ENCODE assay signal across 9 cellular contexts in genomic region chr19:10408511-10409291, GRCh38. TPM values are rescaled to one million over a fixed set of nuclear protein-coding genes. Genes with fewer than 3 reads are reported as not detected.
DNase-seq lines count a peak whose midpoint lies in the region; ATAC-seq lines count a peak whose summit lies in the region.
"Had no signal": no experiment of that assay in that cellular context is flagged by ENCODE, and none has a peak within 500 bp of the region (broad histone marks: within the 10 kb centered on the region; RNA-seq: fewer than 3 reads in every experiment).

No MANE protein-coding gene starts in this region.

- H3K4me1 Mint-ChIP-seq in dendritic cell treated with granulocyte-macrophage colony-stimulating factor and Interleukin-4, amounts not matched to agents 40 ng/mL and 50 ng/mL, for 4 days (ENCODE audit: low read depth) = peaks cover 69% of the 10 kb centered on the region

- H3K36me3 Mint-ChIP-seq in dendritic cell treated with granulocyte-macrophage colony-stimulating factor and Interleukin-4, amounts not matched to agents 40 ng/mL and 50 ng/mL, for 4 days (ENCODE audit: low read depth) = peaks cover 9% of the 10 kb centered on the region

- peak; percentile 54 for DNase-seq in H7
- DNase-seq in UCSD-AML1 (lab: John Stamatoyannopoulos, UW; ENCODE audit: unreplicated experiment) = peak; percentile 81
- peak; percentile 62 for DNase-seq in stimulated activated CD4-positive, alpha-beta T cell treated with anti-CD3 and anti-CD28 coated beads, Interleukin-2, amount 100 ng/mL, for 4 hours (ENCODE audit: low read depth)
- DNase-seq in iPS-NIHi11 (ENCODE audit: low spot score) = no peak
- DNase-seq in NCI-H1930 (lab: John Stamatoyannopoulos, UW) = no peak

- peak overlapping the region; percentile 63 for H3K4me3 Mint-ChIP-seq in dendritic cell treated with granulocyte-macrophage colony-stimulating factor and Interleukin-4, amounts not matched to agents 40 ng/mL and 50 ng/mL, for 4 days

- no peaks in the 10 kb centered on the region for H3K36me3 ChIP-seq in H7 (replicated peaks; ENCODE audit: control insufficient read depth, insufficient read depth, low read length)
- H3K36me3 ChIP-seq: ascending aorta had no signal

- H3K27ac Mint-ChIP-seq in dendritic cell treated with granulocyte-macrophage colony-stimulating factor and Interleukin-4, amounts not matched to agents 40 ng/mL and 50 ng/mL, for 4 days = peak overlapping the region; percentile 91

- no peak for ATAC-seq in GM19328 (IDR thresholded peaks at IDR 0.05; ENCODE audit: unreplicated experiment)
- ATAC-seq in GM18858 (IDR thresholded peaks at IDR 0.05; ENCODE audit: unreplicated experiment) = no peak

- intact Hi-C loops in dendritic cell treated with granulocyte-macrophage colony-stimulating factor and Interleukin-4, amounts not matched to agents 40 ng/mL and 50 ng/mL, for 4 days (cut with micrococcal nuclease) = loop anchor here (1.0 kb wide), 1 partner anchor 8 kb away; no protein-coding TSS in a partner anchor

- H3K4me3 ChIP-seq in H7 (ENCODE audit: insufficient read depth, low read depth, low read length) = no peak overlapping the region
- H3K4me3 ChIP-seq: ascending aorta had no signal

- peaks cover 21% of the 10 kb centered on the region for H3K27me3 ChIP-seq in H7 (ENCODE audit: control insufficient read depth, insufficient read depth, low read length)

- no peaks in the 10 kb centered on the region for H3K27me3 Mint-ChIP-seq in dendritic cell treated with granulocyte-macrophage colony-stimulating factor and Interleukin-4, amounts not matched to agents 40 ng/mL and 50 ng/mL, for 4 days

- no peaks in the 10 kb centered on the region for H3K9me3 Mint-ChIP-seq in dendritic cell treated with granulocyte-macrophage colony-stimulating factor and Interleukin-4, amounts not matched to agents 40 ng/mL and 50 ng/mL, for 4 days

RNA-seq across cellular contexts. Expression of gene CDC37, which starts 5.4 kb away (rescaled TPM):
- total RNA-seq in H7 (2014; rRNA removed; shearing (Covaris generic)) = 226 and 254 TPM in 2 replicates

RNA-seq across cellular contexts. Expression of gene PDE4A, which starts 11.6 kb away (rescaled TPM):
- total RNA-seq in H7 (2014; rRNA removed; shearing (Covaris generic)) = 2.3 and 2.6 TPM in 2 replicates

RNA-seq across cellular contexts. Expression of gene TYK2, which starts 28.3 kb away (rescaled TPM):
- 48.0 and 48.3 TPM in 2 replicates for total RNA-seq in H7 (2014; rRNA removed; shearing (Covaris generic))

Comparison
In these comparisons a context has a peak if more than half of its experiments do, and no peak if none do; other contexts are left out.
1. DNase-seq: peak in H7 (single experiment), UCSD-AML1 (single experiment) and stimulated activated CD4-positive, alpha-beta T cell treated with anti-CD3 and anti-CD28 coated beads, Interleukin-2, amount 100 ng/mL, for 4 hours (single experiment); none in iPS-NIHi11 (single experiment) and NCI-H1930 (0 of 2).